31 cellular contexts compared by ENCODE assay signal in the genomic region with DNA sequence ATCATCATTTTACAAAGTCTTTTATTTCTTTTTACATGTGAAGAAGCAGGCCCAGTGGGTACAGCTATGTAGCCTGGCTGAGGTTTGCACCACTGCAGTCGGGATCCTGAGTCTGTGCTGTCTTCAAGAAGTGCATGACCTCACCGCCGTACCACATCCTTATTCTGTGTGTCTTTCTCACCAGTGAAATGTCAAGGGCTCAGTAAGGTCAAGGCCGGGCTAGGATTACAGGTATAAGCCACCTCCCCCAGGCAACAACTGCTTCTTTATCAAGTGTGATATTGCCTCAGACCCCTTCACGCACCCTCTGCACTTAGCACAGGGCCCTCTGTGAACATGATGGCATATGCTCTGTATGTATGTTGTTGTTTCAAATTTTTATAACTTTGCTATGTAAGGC.
"Had no signal": no experiment of that assay in that cellular context is flagged by ENCODE, and none has a peak within 500 bp of the region (broad histone marks: within the 10 kb centered on the region; RNA-seq: fewer than 3 reads in every experiment).

No MANE protein-coding gene starts in this region.

- H3K4me3 Mint-ChIP-seq: activated B cell treated with CpG ODN at 0.5 μM for 24 hours; activated CD4-positive, alpha-beta memory T cell treated with anti-CD3 and anti-CD28 coated beads for 36 hours; activated naive CD4-positive, alpha-beta T cell treated with anti-CD3 and anti-CD28 coated beads for 36 hours; activated naive CD4-positive, alpha-beta T cell treated with anti-CD3 and anti-CD28 coated beads, Interleukin-2, amount 50 U/mL, for 24 hours; activated naive CD8-positive, alpha-beta T cell treated with anti-CD3 and anti-CD28 coated beads, Interleukin-2, amount 10 ng/mL, durations not matched to agents 7 days and 5 days; activated T-helper 1 cell treated with anti-CD3 and anti-CD28 coated beads, Interleukin-12 subunit alpha, Interleukin-12 subunit beta, Interleukin-2, Interleukin-4 antibody, amounts not matched to agents 30 ng/mL and 10 ng/mL and 1 ng/mL, durations not matched to agents 14 hours and 24 hours and 36 hours; brain; T-cell; T-helper 17 cell; T-helper 2 cell treated with Interferon-gamma antibody and Interleukin-4, amounts not matched to agents 5 μg/mL and 100 μg/mL, for 36 hours had no signal

- H3K27me3 ChIP-seq: ascending aorta, breast epithelium, cardiac muscle cell, colonic mucosa had no signal

- H3K27ac ChIP-seq: ascending aorta, breast epithelium, cardiac muscle cell, colonic mucosa, epithelial cell of prostate, WERI-Rb-1 had no signal

- H3K27ac Mint-ChIP-seq: activated B cell treated with CpG ODN at 0.5 μM for 24 hours; activated CD4-positive, alpha-beta memory T cell treated with anti-CD3 and anti-CD28 coated beads for 36 hours; activated naive CD4-positive, alpha-beta T cell treated with anti-CD3 and anti-CD28 coated beads for 36 hours; activated naive CD4-positive, alpha-beta T cell treated with anti-CD3 and anti-CD28 coated beads, Interleukin-2, amount 50 U/mL, for 24 hours; activated naive CD8-positive, alpha-beta T cell treated with anti-CD3 and anti-CD28 coated beads, Interleukin-2, amount 10 ng/mL, durations not matched to agents 7 days and 5 days; activated T-helper 1 cell treated with anti-CD3 and anti-CD28 coated beads, Interleukin-12 subunit alpha, Interleukin-12 subunit beta, Interleukin-2, Interleukin-4 antibody, amounts not matched to agents 30 ng/mL and 10 ng/mL and 1 ng/mL, durations not matched to agents 14 hours and 24 hours and 36 hours; activated T-helper 2 cell treated with anti-CD3 and anti-CD28 coated beads, Interferon-gamma antibody, Interleukin-2, Interleukin-4, amounts not matched to agents 10 μg/mL and 5 μg/mL and 100 μg/mL, durations not matched to agents 14 hours and 24 hours and 36 hours; brain; T-cell; T-helper 17 cell; T-helper 2 cell treated with Interferon-gamma antibody and Interleukin-4, amounts not matched to agents 5 μg/mL and 100 μg/mL, for 36 hours had no signal

- H3K9me3 ChIP-seq: ascending aorta, breast epithelium, colonic mucosa had no signal

- H3K27me3 Mint-ChIP-seq: activated B cell treated with CpG ODN at 0.5 μM for 24 hours; activated CD4-positive, alpha-beta memory T cell treated with anti-CD3 and anti-CD28 coated beads for 36 hours; activated naive CD4-positive, alpha-beta T cell treated with anti-CD3 and anti-CD28 coated beads, Interleukin-2, amount 50 U/mL, for 24 hours; activated naive CD8-positive, alpha-beta T cell treated with anti-CD3 and anti-CD28 coated beads, Interleukin-2, amount 10 ng/mL, durations not matched to agents 7 days and 5 days; brain; T-cell had no signal

- H3K4me1 ChIP-seq: ascending aorta, breast epithelium, colonic mucosa had no signal

- FAIRE-seq: endometrium, endothelial cell of umbilical vein, frontal cortex had no signal

- ATAC-seq: activated CD4-positive, CD25-positive, alpha-beta regulatory T cell treated with anti-CD3 and anti-CD28 coated beads, Interleukin-2, amount 50 U/mL, for 24 hours; T-cell; T-helper 17 cell had no signal

- H3K36me3 Mint-ChIP-seq: activated CD4-positive, alpha-beta memory T cell treated with anti-CD3 and anti-CD28 coated beads for 36 hours; activated naive CD4-positive, alpha-beta T cell treated with anti-CD3 and anti-CD28 coated beads, Interleukin-2, amount 50 U/mL, for 24 hours; activated naive CD8-positive, alpha-beta T cell treated with anti-CD3 and anti-CD28 coated beads, Interleukin-2, amount 10 ng/mL, durations not matched to agents 7 days and 5 days; brain; T-cell had no signal

- H3K9me3 Mint-ChIP-seq: activated CD4-positive, alpha-beta memory T cell treated with anti-CD3 and anti-CD28 coated beads for 36 hours; activated naive CD4-positive, alpha-beta T cell treated with anti-CD3 and anti-CD28 coated beads for 36 hours; activated naive CD4-positive, alpha-beta T cell treated with anti-CD3 and anti-CD28 coated beads, Interleukin-2, amount 50 U/mL, for 24 hours; activated naive CD8-positive, alpha-beta T cell treated with anti-CD3 and anti-CD28 coated beads, Interleukin-2, amount 10 ng/mL, durations not matched to agents 7 days and 5 days; activated T-helper 1 cell treated with anti-CD3 and anti-CD28 coated beads, Interleukin-12 subunit alpha, Interleukin-12 subunit beta, Interleukin-2, Interleukin-4 antibody, amounts not matched to agents 30 ng/mL and 10 ng/mL and 1 ng/mL, durations not matched to agents 14 hours and 24 hours and 36 hours; activated T-helper 2 cell treated with anti-CD3 and anti-CD28 coated beads, Interferon-gamma antibody, Interleukin-2, Interleukin-4, amounts not matched to agents 10 μg/mL and 5 μg/mL and 100 μg/mL, durations not matched to agents 14 hours and 24 hours and 36 hours; T-cell; T-helper 2 cell treated with Interferon-gamma antibody and Interleukin-4, amounts not matched to agents 5 μg/mL and 100 μg/mL, for 36 hours had no signal

- H3K4me3 ChIP-seq: ascending aorta, breast epithelium, cardiac muscle cell, colonic mucosa had no signal

- DNase-seq: activated B cell treated with CpG ODN at 0.5 μM for 24 hours; activated CD4-positive, alpha-beta memory T cell treated with anti-CD3 and anti-CD28 coated beads for 36 hours; activated CD4-positive, alpha-beta T cell treated with anti-CD3 and anti-CD28 coated beads for 48 hours; activated effector memory CD4-positive, alpha-beta T cell treated with anti-CD3 and anti-CD28 coated beads, Interleukin-2, amount 50 U/mL, for 16 hours; activated naive CD4-positive, alpha-beta T cell treated with anti-CD3 and anti-CD28 coated beads for 36 hours; activated naive CD8-positive, alpha-beta T cell treated with anti-CD3 and anti-CD28 coated beads, Interleukin-2, amount 10 ng/mL, durations not matched to agents 7 days and 5 days; activated T-cell treated with anti-CD3 and anti-CD28 coated beads, Interleukin-2, amount 50 U/mL, for 1 hour; activated T-cell treated with anti-CD3 and anti-CD28 coated beads, Interleukin-2, amount 50 U/mL, for 48 hours; central memory CD4-positive, alpha-beta T cell; cerebellar nuclear complex; colonic mucosa; effector CD8-positive, alpha-beta T cell; foreskin fibroblast; head of caudate nucleus; T-cell; T-helper 17 cell; T1000; WERI-Rb-1 had no signal

- H3K4me1 Mint-ChIP-seq: activated B cell treated with CpG ODN at 0.5 μM for 24 hours; activated naive CD4-positive, alpha-beta T cell treated with anti-CD3 and anti-CD28 coated beads, Interleukin-2, amount 50 U/mL, for 24 hours; activated naive CD8-positive, alpha-beta T cell treated with anti-CD3 and anti-CD28 coated beads, Interleukin-2, amount 10 ng/mL, durations not matched to agents 7 days and 5 days; brain; T-cell had no signal

- H3K36me3 ChIP-seq: ascending aorta, breast epithelium, cardiac muscle cell, colonic mucosa, WERI-Rb-1 had no signal
